8 cellular contexts compared by ENCODE assay signal in the genomic region with DNA sequence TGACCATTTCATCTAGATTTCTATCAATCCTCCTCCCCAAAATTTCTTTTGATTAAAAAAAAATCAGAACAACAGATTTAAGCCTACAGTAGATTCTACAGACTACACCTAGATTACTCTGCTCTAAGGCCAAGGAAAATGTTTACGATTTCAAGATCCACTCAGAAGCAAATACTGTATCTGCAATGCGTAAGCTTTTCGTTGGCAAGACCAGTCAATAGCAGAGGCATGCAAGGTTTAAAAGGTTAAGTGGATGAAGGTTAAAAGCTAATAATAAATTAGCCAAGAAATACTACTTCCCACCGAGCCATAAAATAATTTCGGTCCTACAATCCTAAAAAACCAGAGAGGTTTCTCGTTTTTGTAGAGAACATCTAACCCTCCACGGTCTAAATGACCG. TPM values are rescaled to one million over a fixed set of nuclear protein-coding genes. Genes with fewer than 3 reads are reported as not detected.
DNase-seq lines count a peak whose midpoint lies in the region; ATAC-seq and TF ChIP-seq lines count a peak whose summit lies in the region.

No MANE protein-coding gene starts in this region.

- no peaks in the 10 kb centered on the region for H3K27me3 ChIP-seq in breast epithelium

- peaks cover 3 to 6% of the 10 kb centered on the region in 2 donors for H3K4me1 ChIP-seq in breast epithelium

- H3K36me3 ChIP-seq in breast epithelium, result no peaks in the 10 kb centered on the region

- H3K36me3 Mint-ChIP-seq in mesothelial cell of epicardium, result no peaks in the 10 kb centered on the region

- H3K9me3 Mint-ChIP-seq in mesothelial cell of epicardium, result no peaks in the 10 kb centered on the region

- H3K4me3 ChIP-seq in HFF-Myc (replicated peaks; ENCODE audit: low read depth, low read length), result peak overlapping the region; percentile 92
- peak overlapping the region; percentile 81 to 89 (median 84) for H3K4me3 ChIP-seq in breast epithelium

- intact Hi-C loops in breast epithelium (cut with DNase I; ENCODE audit: low total_unique reads), result no loop called here

- no peaks in the 10 kb centered on the region for H3K9me3 ChIP-seq in breast epithelium

- peak overlapping the region; percentile 94 for H3K27ac ChIP-seq in 22Rv1
- peak overlapping the region in 1 of 2 donors; percentile 95 for H3K27ac ChIP-seq in breast epithelium

- TF ChIP-seq POLR2A in breast epithelium (IDR thresholded peaks at IDR 0.05), result no peak

- peak overlapping the region; percentile 84 for H3K4me3 Mint-ChIP-seq in mesothelial cell of epicardium

- TF ChIP-seq CTCF in 22Rv1 (IDR thresholded peaks at IDR 0.05), result no peak
- TF ChIP-seq CTCF in HFF-Myc (IDR thresholded peaks at IDR 0.05; ENCODE audit: low read depth, low read length, missing control alignments), result no peak
- no peak for TF ChIP-seq CTCF in breast epithelium (IDR thresholded peaks at IDR 0.05)
- TF ChIP-seq CTCF in mesothelial cell of epicardium (IDR thresholded peaks at IDR 0.05; ENCODE audit: unreplicated experiment), result no peak

- H3K27ac Mint-ChIP-seq in mesothelial cell of epicardium, result peak overlapping the region; percentile 40

- peaks cover 27% of the 10 kb centered on the region for H3K4me1 Mint-ChIP-seq in mesothelial cell of epicardium

- no peak for ATAC-seq in GM18907 (IDR thresholded peaks at IDR 0.05; ENCODE audit: unreplicated experiment)

- H3K27me3 Mint-ChIP-seq in mesothelial cell of epicardium (ENCODE audit: low read depth), result no peaks in the 10 kb centered on the region

- DNase-seq in HFF-Myc (ENCODE audit: extremely low read depth, low read depth), result no peak
- no peak for DNase-seq in breast epithelium (ENCODE audit: low spot score in 2 of 2)
- no peak for DNase-seq in mesothelial cell of epicardium (ENCODE audit: low spot score in 2 of 2, unreplicated experiment in 2 of 2)
- DNase-seq in GF-D8 (lab: John Stamatoyannopoulos, UW), result no peak
- DNase-seq in SK-N-DZ (ENCODE audit: low spot score), result no peak
- no peak for DNase-seq in NOMO-1 (lab: John Stamatoyannopoulos, UW; ENCODE audit: unreplicated experiment in 2 of 2)

RNA-seq across cellular contexts. Expression of a gene that starts 1.3 kb away (rescaled TPM):
- 10 to 100 TPM; 25.4 to 47.5 (median 42.3) TPM for total RNA-seq in breast epithelium
- total RNA-seq in mesothelial cell of epicardium, result 125 to 127 TPM (median 127 TPM) in 3 replicates
- 31.0 and 37.5 TPM in 2 replicates for polyA plus RNA-seq in SK-N-DZ (2014; cell fraction: cytosol; rRNA removed)
- 17.5 and 26.6 TPM in 2 replicates for polyA plus RNA-seq in SK-N-DZ (2014; cell fraction: nucleus; rRNA removed)
